ENCODE assay signal across 1 cellular context in genomic region chr14:104135121-104135903, GRCh38.
A peak's percentile ranks its signal among the peaks of the same experiment; 100 is the strongest.
TF ChIP-seq lines count a peak whose summit lies in the region.

No MANE protein-coding gene starts in this region.

TF ChIP-seq in HepG2, 621 proteins besides CTCF, POLR2A, EP300 and RAD21:
- TF ChIP-seq PBX2 (CRISPR knock-in tag; IDR thresholded peaks at IDR 0.05) = no peak
- TF ChIP-seq STAG1 (CRISPR knock-in tag; IDR thresholded peaks at IDR 0.05) = peak; percentile 9; the same call in 1 of the 2 replicates
- 0 out of 2 replicates have a peak, but pooled peaks have one; percentile 38 for TF ChIP-seq ZNF800 (CRISPR knock-in tag; IDR thresholded peaks at IDR 0.05)
